ENCODE assay signal across 9 cellular contexts in genomic region chr11:110526323-110526722, GRCh38.
DNase-seq lines count a peak whose midpoint lies in the region; ATAC-seq and TF ChIP-seq lines count a peak whose summit lies in the region.
"Had no signal": no experiment of that assay in that cellular context is flagged by ENCODE, and none has a peak within 500 bp of the region (broad histone marks: within the 10 kb centered on the region; RNA-seq: fewer than 3 reads in every experiment).

No MANE protein-coding gene starts in this region.

- no peaks in the 10 kb centered on the region for H3K36me3 ChIP-seq in BE2C

- no peak overlapping the region for H3K4me3 ChIP-seq in BE2C (ENCODE audit: low read depth, low read length)

- no peak for TF ChIP-seq CTCF in omental fat pad (IDR thresholded peaks at IDR 0.05)
- no peak for TF ChIP-seq CTCF in BE2C (IDR thresholded peaks at IDR 0.05; ENCODE audit: low read depth, low read length)

- H3K9me3 ChIP-seq in BE2C = no peaks in the 10 kb centered on the region

- ATAC-seq in GM19351 (IDR thresholded peaks at IDR 0.05; ENCODE audit: unreplicated experiment) (peak; percentile 69), HG02623 (IDR thresholded peaks at IDR 0.05; ENCODE audit: unreplicated experiment) (peak; percentile 52), HG03571 (IDR thresholded peaks at IDR 0.05; ENCODE audit: unreplicated experiment) (peak; percentile 44), omental fat pad (ENCODE audit: low FRiP score) (peak; percentile 31)

- H3K27me3 ChIP-seq in BE2C = no peaks in the 10 kb centered on the region

- DNase-seq in omental fat pad (ENCODE audit: low spot score) (no peak), GF-D8 (lab: John Stamatoyannopoulos, UW) (no peak), activated gamma-delta T cell (lab: John Stamatoyannopoulos, UW) (no peak), BE2C (no peak), NCI-H510A (lab: John Stamatoyannopoulos, UW) (no peak)
- DNase-seq: stimulated activated CD4-positive, alpha-beta T cell treated with anti-CD3 and anti-CD28 coated beads, Interleukin-1b, Interleukin-23, amount 100 ng/mL, for 48 hours had no signal

- no peaks in the 10 kb centered on the region for H3K4me1 ChIP-seq in BE2C
